In the genomic region with DNA sequence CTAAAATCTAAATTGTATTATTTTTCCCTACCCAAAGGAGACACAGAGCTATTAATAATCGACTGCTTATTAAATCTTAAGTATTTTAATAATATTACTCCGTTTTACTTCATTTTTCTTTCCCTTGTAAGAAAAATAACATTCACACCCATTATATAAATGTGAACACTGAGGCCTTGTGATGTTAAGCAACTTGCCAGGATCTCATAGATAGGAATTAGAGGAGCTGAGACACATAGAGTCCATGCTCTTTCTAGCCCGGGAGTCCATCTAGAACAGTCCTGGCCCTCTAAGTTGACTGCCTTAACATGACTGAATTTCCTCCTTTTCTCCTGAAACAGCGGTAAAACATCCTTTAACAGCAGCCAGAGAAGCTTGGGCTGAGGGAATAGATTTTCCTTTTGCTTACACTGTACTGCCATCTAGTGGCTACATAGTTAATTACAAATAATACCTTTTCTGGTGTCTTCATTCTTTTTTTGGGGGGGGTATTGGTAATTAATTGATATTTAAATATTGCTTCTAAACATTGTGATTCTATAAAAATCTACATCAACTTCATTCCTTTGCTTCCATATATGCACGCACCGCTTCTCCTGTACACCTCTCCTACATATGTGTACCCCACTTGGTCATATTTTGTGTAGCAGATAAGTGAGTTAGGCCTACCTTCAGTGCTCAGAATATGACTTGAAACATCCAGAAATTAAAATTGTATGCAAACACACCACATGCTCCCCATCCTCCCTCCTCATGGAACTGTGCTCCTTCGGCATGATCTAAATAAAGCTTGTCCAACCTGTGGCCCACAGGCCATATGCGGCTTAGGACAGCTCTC, we compare ENCODE assay signal across 2 cellular contexts.
TF ChIP-seq lines count a peak whose summit lies in the region.

No MANE protein-coding gene starts in this region.

TF ChIP-seq in endothelial cell of umbilical vein, 7 proteins besides CTCF, POLR2A, EP300 and RAD21 (continued from another document):
- TF ChIP-seq JUN (IDR thresholded peaks at IDR 0.05; ENCODE audit: borderline replicate concordance, insufficient read depth, insufficient read length, low read depth) (no peak), FOS (IDR thresholded peaks at IDR 0.05; ENCODE audit: borderline replicate concordance, insufficient read depth, low read length) (no peak), GATA2 (IDR thresholded peaks at IDR 0.05; ENCODE audit: insufficient read depth, insufficient read length, low read depth, low read length) (no peak)
TF ChIP-seq in endothelial cell of umbilical vein: peak in this region for 0.

TF ChIP-seq in neural cell, 6 proteins besides CTCF, POLR2A, EP300 and RAD21 (continued from another document):
- TF ChIP-seq, protein P1, sequence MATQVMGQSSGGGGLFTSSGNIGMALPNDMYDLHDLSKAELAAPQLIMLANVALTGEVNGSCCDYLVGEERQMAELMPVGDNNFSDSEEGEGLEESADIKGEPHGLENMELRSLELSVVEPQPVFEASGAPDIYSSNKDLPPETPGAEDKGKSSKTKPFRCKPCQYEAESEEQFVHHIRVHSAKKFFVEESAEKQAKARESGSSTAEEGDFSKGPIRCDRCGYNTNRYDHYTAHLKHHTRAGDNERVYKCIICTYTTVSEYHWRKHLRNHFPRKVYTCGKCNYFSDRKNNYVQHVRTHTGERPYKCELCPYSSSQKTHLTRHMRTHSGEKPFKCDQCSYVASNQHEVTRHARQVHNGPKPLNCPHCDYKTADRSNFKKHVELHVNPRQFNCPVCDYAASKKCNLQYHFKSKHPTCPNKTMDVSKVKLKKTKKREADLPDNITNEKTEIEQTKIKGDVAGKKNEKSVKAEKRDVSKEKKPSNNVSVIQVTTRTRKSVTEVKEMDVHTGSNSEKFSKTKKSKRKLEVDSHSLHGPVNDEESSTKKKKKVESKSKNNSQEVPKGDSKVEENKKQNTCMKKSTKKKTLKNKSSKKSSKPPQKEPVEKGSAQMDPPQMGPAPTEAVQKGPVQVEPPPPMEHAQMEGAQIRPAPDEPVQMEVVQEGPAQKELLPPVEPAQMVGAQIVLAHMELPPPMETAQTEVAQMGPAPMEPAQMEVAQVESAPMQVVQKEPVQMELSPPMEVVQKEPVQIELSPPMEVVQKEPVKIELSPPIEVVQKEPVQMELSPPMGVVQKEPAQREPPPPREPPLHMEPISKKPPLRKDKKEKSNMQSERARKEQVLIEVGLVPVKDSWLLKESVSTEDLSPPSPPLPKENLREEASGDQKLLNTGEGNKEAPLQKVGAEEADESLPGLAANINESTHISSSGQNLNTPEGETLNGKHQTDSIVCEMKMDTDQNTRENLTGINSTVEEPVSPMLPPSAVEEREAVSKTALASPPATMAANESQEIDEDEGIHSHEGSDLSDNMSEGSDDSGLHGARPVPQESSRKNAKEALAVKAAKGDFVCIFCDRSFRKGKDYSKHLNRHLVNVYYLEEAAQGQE (IDR thresholded peaks at IDR 0.05; ENCODE audit: borderline replicate concordance), result no peak
